14 cellular contexts compared by ENCODE assay signal in the genomic region with DNA sequence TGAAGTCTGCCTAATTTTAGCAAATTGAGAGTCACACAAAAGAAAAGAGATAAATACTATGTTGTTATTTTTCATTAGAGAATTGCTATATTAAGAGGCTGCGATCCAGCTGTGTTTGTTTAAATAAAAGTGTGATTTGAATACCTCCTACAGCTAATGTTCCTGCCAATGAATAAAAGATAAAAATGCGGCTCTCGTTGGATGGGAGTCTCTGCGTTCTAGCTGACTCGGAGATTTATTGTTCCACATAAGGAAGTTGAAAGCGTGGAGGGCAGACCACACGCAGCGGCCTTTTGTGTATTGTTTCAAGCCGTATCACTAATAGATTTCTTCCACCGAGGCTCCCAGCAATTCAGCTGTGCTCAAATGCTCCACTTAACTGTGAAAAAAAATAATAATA.
DNase-seq lines count a peak whose midpoint lies in the region; ATAC-seq and TF ChIP-seq lines count a peak whose summit lies in the region.
"Had no signal": no experiment of that assay in that cellular context is flagged by ENCODE, and none has a peak within 500 bp of the region (broad histone marks: within the 10 kb centered on the region; RNA-seq: fewer than 3 reads in every experiment).

No MANE protein-coding gene starts in this region.

- TF ChIP-seq CTCF in heart right ventricle (IDR thresholded peaks at IDR 0.05), result no peak
- TF ChIP-seq CTCF in thoracic aorta (IDR thresholded peaks at IDR 0.05), result no peak
- no peak for TF ChIP-seq CTCF in uterus (IDR thresholded peaks at IDR 0.05)

- no peak overlapping the region for H4K8ac ChIP-seq in mesendoderm (ENCODE audit: low read depth, low read length)

- no peak overlapping the region for H2BK120ac ChIP-seq in mesendoderm (ENCODE audit: low read depth, low read length)

- intact Hi-C loops in heart right ventricle (cut with DNase I), result loop anchor here in 2 of 10 donors (10.0 kb wide), 2 partner anchors 123 to 143 kb away; no protein-coding TSS in a partner anchor
- intact Hi-C loops in Right ventricle myocardium inferior (cut with DNase I), result no loop called here
- intact Hi-C loops in uterus (cut with DNase I; ENCODE audit: low total_unique reads), result no loop called here

- H2AK5ac ChIP-seq in mesendoderm (ENCODE audit: low read length), result no peak overlapping the region

- no peak overlapping the region for H3K4me2 ChIP-seq in mesendoderm (ENCODE audit: low read length)
- H3K4me2 ChIP-seq: KMS-11 had no signal

- H3K9ac ChIP-seq in SK-N-MC (ENCODE audit: insufficient read length) (no peak overlapping the region), mesendoderm (ENCODE audit: low read length) (no peak overlapping the region)
- H3K9ac ChIP-seq: KMS-11 had no signal

- H3K27me3 ChIP-seq in heart right ventricle, result no peaks in the 10 kb centered on the region
- H3K27me3 ChIP-seq in thoracic aorta (replicated peaks; ENCODE audit: insufficient read depth), result no peaks in the 10 kb centered on the region
- H3K27me3 ChIP-seq in mesendoderm (ENCODE audit: insufficient read depth, low read length, poor library complexity), result no peaks in the 10 kb centered on the region
- H3K27me3 ChIP-seq in uterus, result no peaks in the 10 kb centered on the region
- H3K27me3 ChIP-seq: vagina had no signal

- peak in 1 of 2 donors; percentile 11 for DNase-seq in heart right ventricle
- no peak for DNase-seq in Right ventricle myocardium inferior (ENCODE audit: missing footprints)
- DNase-seq in SK-N-MC (ENCODE audit: low read depth, low spot score), result peak; percentile 55
- peak; percentile 42 for DNase-seq in inferior parietal cortex (ENCODE audit: extremely low spot score)
- DNase-seq in thoracic aorta (ENCODE audit: low spot score), result no peak
- no peak for DNase-seq in mesendoderm
- no peak for DNase-seq in uterus
- DNase-seq: activated CD4-positive, alpha-beta T cell treated with anti-CD3 and anti-CD28 coated beads, Interleukin-2, amount 50 U/mL, for 48 hours; glutamatergic neuron; naive B cell; SIG-M5 had no signal

- H2BK15ac ChIP-seq in mesendoderm (replicated peaks; ENCODE audit: low read depth), result no peak overlapping the region

- ATAC-seq in heart right ventricle (peak in 5 of 8 donors; percentile 48 to 63 (median 54)), Right ventricle myocardium inferior (no peak), thoracic aorta (ENCODE audit: insufficient number of reproducible peaks, low FRiP score, low read depth) (no peak), GM18498 (IDR thresholded peaks at IDR 0.05; ENCODE audit: unreplicated experiment) (no peak)

- H3K79me1 ChIP-seq in mesendoderm (ENCODE audit: low read length), result no peaks in the 10 kb centered on the region

- H3K27ac ChIP-seq in heart right ventricle (no peak overlapping the region), SK-N-MC (no peak overlapping the region), thoracic aorta (peak overlapping the region in 1 of 2 donors; percentile 76), mesendoderm (ENCODE audit: low read depth, low read length) (no peak overlapping the region), uterus (no peak overlapping the region)
- H3K27ac ChIP-seq: KMS-11, vagina had no signal

- no peaks in the 10 kb centered on the region for H3K9me3 ChIP-seq in heart right ventricle
- H3K9me3 ChIP-seq in SK-N-MC (ENCODE audit: low read depth, low read length), result no peaks in the 10 kb centered on the region
- H3K9me3 ChIP-seq in thoracic aorta, result no peaks in the 10 kb centered on the region
- H3K9me3 ChIP-seq in uterus, result no peaks in the 10 kb centered on the region
- H3K9me3 ChIP-seq: vagina had no signal

- no peak overlapping the region for H4K5ac ChIP-seq in mesendoderm (ENCODE audit: low read length)

- no peak overlapping the region for H2BK5ac ChIP-seq in mesendoderm (ENCODE audit: low read length)

- H3K4me1 ChIP-seq in heart right ventricle (peaks cover 0 to 30% (median 14%) of the 10 kb centered on the region in 9 donors), thoracic aorta (ENCODE audit: control insufficient read depth in 1 of 2, low read depth in 2 of 2) (peaks cover 21 to 34% of the 10 kb centered on the region in 2 donors), mesendoderm (ENCODE audit: control insufficient read depth, low read depth, low read length) (no peaks in the 10 kb centered on the region), uterus (no peaks in the 10 kb centered on the region)
- H3K4me1 ChIP-seq: vagina had no signal

- no peak for TF ChIP-seq POLR2A in uterus (IDR thresholded peaks at IDR 0.05)

- no peak overlapping the region for H3K56ac ChIP-seq in mesendoderm (ENCODE audit: low read length)

- no peak overlapping the region for H3K18ac ChIP-seq in mesendoderm (ENCODE audit: low read length)

- H3K23ac ChIP-seq in mesendoderm (ENCODE audit: low read length), result no peak overlapping the region

- H3K4ac ChIP-seq in mesendoderm (ENCODE audit: low read depth, low read length), result no peak overlapping the region

- 31 to 48% methylated on average over 10 of the region's 10 CpGs for WGBS in heart right ventricle, 2 donors
- no CpG with 5 or more reads among the region's 10 CpGs for WGBS in mesendoderm (ENCODE audit: extremely low coverage, insufficient coverage, low lambda C conversion rate)

- no peak overlapping the region for H3K4me3 ChIP-seq in heart right ventricle
- peak overlapping the region; percentile 9; the same call in 1 of the 2 replicates for H3K4me3 ChIP-seq in SK-N-MC
- peak overlapping the region; percentile 51 for H3K4me3 ChIP-seq in thoracic aorta
- no peak overlapping the region for H3K4me3 ChIP-seq in mesendoderm (ENCODE audit: low read length)
- H3K4me3 ChIP-seq in uterus, result no peak overlapping the region
- H3K4me3 ChIP-seq: vagina had no signal

- H3K36me3 ChIP-seq in heart right ventricle, result no peaks in the 10 kb centered on the region
- no peaks in the 10 kb centered on the region for H3K36me3 ChIP-seq in SK-N-MC (ENCODE audit: insufficient read depth, low read length)
- no peaks in the 10 kb centered on the region for H3K36me3 ChIP-seq in thoracic aorta
- no peaks in the 10 kb centered on the region for H3K36me3 ChIP-seq in mesendoderm (ENCODE audit: control insufficient read depth, insufficient read depth, low read length)
- no peaks in the 10 kb centered on the region for H3K36me3 ChIP-seq in uterus
- H3K36me3 ChIP-seq: vagina had no signal

- H3K79me2 ChIP-seq in mesendoderm (ENCODE audit: control insufficient read depth, insufficient read depth, low read length), result no peaks in the 10 kb centered on the region

Comparison
In these comparisons a context has a peak if more than half of its experiments do, and no peak if none do; other contexts are left out.
1. ATAC-seq: peak in heart right ventricle (5 of 8); none in Right ventricle myocardium inferior (single experiment), thoracic aorta (single experiment) and GM18498 (single experiment).
2. DNase-seq: peak in SK-N-MC (single experiment) and inferior parietal cortex (single experiment); none in Right ventricle myocardium inferior (single experiment), thoracic aorta (single experiment), mesendoderm (single experiment) and uterus (0 of 2).
3. H3K4me3 ChIP-seq: peak in SK-N-MC (single experiment) and thoracic aorta (single experiment); none in heart right ventricle (0 of 10), mesendoderm (single experiment) and uterus (0 of 2).